In the genomic region with DNA sequence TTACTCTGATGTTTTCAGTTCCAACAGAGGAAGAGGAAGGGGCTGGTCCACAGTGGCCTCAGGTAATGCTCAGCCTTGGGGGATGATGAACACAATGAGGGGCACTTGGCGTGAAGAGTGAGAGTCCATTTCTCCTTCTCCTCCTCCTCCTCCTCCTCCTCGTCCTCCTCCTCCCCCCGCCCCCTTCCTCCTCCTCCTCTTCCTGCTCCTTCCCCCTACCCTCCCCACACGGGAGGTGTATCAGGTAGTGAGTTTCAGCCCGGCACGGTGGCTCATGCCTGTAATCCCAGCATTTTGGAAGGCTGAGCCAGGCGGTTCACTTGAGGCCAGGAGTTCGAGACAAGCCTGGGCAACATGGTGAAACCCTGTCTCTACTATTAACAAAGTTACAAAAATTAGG, we compare ENCODE assay signal across 32 cellular contexts.
"Had no signal": no experiment of that assay in that cellular context is flagged by ENCODE, and none has a peak within 500 bp of the region (broad histone marks: within the 10 kb centered on the region; RNA-seq: fewer than 3 reads in every experiment).

No MANE protein-coding gene starts in this region.

- H3K4me3 ChIP-seq: esophagus squamous epithelium, heart right ventricle, lung, mucosa of descending colon, ovary, prostate gland, sigmoid colon, vagina had no signal

- ATAC-seq: activated CD4-positive, CD25-positive, alpha-beta regulatory T cell treated with anti-CD3 and anti-CD28 coated beads, Interleukin-2, amount 50 U/mL, for 24 hours; heart right ventricle; left lobe of liver; mucosa of descending colon; natural killer cell treated with Interleukin-12 subunit alpha and Interleukin-12 subunit beta and Interleukin-15 and Interleukin-18, amount 100 ng/mL, for 72 hours; stimulated activated naive CD8-positive, alpha-beta T cell treated with anti-CD3 and anti-CD28 coated beads, Interleukin-15, amount 100 ng/mL, for 72 hours had no signal

- H3K36me3 Mint-ChIP-seq: activated naive CD4-positive, alpha-beta T cell treated with anti-CD3 and anti-CD28 coated beads, Interleukin-2, amount 10 ng/mL, durations not matched to agents 7 days and 5 days; activated naive CD8-positive, alpha-beta T cell treated with anti-CD3 and anti-CD28 coated beads, Interleukin-2, amount 10 ng/mL, durations not matched to agents 7 days and 5 days; natural killer cell treated with Interleukin-12 subunit alpha and Interleukin-12 subunit beta and Interleukin-15 and Interleukin-18, amount 100 ng/mL, for 72 hours had no signal

- H3K27me3 ChIP-seq: esophagus squamous epithelium, heart right ventricle, ovary, sigmoid colon, vagina had no signal

- H3K4me3 Mint-ChIP-seq: activated naive CD4-positive, alpha-beta T cell treated with anti-CD3 and anti-CD28 coated beads, Interleukin-2, amount 10 ng/mL, durations not matched to agents 7 days and 5 days; activated naive CD8-positive, alpha-beta T cell treated with anti-CD3 and anti-CD28 coated beads, Interleukin-2, amount 10 ng/mL, durations not matched to agents 7 days and 5 days; activated T-helper 1 cell treated with anti-CD3 and anti-CD28 coated beads, Interleukin-12 subunit alpha, Interleukin-12 subunit beta, Interleukin-2, Interleukin-4 antibody, amounts not matched to agents 30 ng/mL and 10 ng/mL and 1 ng/mL, durations not matched to agents 14 hours and 24 hours and 36 hours; dendritic cell treated with granulocyte-macrophage colony-stimulating factor and Interleukin-4, amounts not matched to agents 40 ng/mL and 50 ng/mL, for 4 days; natural killer cell treated with Interleukin-12 subunit alpha and Interleukin-12 subunit beta and Interleukin-15 and Interleukin-18, amount 100 ng/mL, for 72 hours; stimulated activated effector memory CD8-positive, alpha-beta T cell treated with anti-CD3 and anti-CD28 coated beads, Interleukin-12 subunit alpha, Interleukin-12 subunit beta, amount 100 ng/mL, for 72 hours; stimulated activated naive CD8-positive, alpha-beta T cell treated with anti-CD3 and anti-CD28 coated beads, Interleukin-15, amount 100 ng/mL, for 72 hours; type B pancreatic cell had no signal

- H3K9me3 ChIP-seq: esophagus squamous epithelium, heart right ventricle, mucosa of descending colon, ovary, prostate gland, sigmoid colon, vagina had no signal

- H3K27ac ChIP-seq: epithelial cell of prostate, esophagus squamous epithelium, heart right ventricle, ovary, prostate gland, sigmoid colon, vagina, VCaP had no signal

- H3K4me1 ChIP-seq: prostate gland, vagina had no signal

- H3K9me3 Mint-ChIP-seq: activated naive CD4-positive, alpha-beta T cell treated with anti-CD3 and anti-CD28 coated beads, Interleukin-2, amount 10 ng/mL, durations not matched to agents 7 days and 5 days; activated naive CD8-positive, alpha-beta T cell treated with anti-CD3 and anti-CD28 coated beads, Interleukin-2, amount 10 ng/mL, durations not matched to agents 7 days and 5 days; activated T-helper 1 cell treated with anti-CD3 and anti-CD28 coated beads, Interleukin-12 subunit alpha, Interleukin-12 subunit beta, Interleukin-2, Interleukin-4 antibody, amounts not matched to agents 30 ng/mL and 10 ng/mL and 1 ng/mL, durations not matched to agents 14 hours and 24 hours and 36 hours; dendritic cell treated with granulocyte-macrophage colony-stimulating factor and Interleukin-4, amounts not matched to agents 40 ng/mL and 50 ng/mL, for 4 days; natural killer cell treated with Interleukin-12 subunit alpha and Interleukin-12 subunit beta and Interleukin-15 and Interleukin-18, amount 100 ng/mL, for 72 hours; stimulated activated effector memory CD8-positive, alpha-beta T cell treated with anti-CD3 and anti-CD28 coated beads, Interleukin-12 subunit alpha, Interleukin-12 subunit beta, amount 100 ng/mL, for 72 hours; stimulated activated naive CD8-positive, alpha-beta T cell treated with anti-CD3 and anti-CD28 coated beads, Interleukin-15, amount 100 ng/mL, for 72 hours; type B pancreatic cell had no signal

- DNase-seq: activated CD4-positive, alpha-beta T cell treated with anti-CD3 and anti-CD28 coated beads for 48 hours; activated CD4-positive, alpha-beta T cell treated with anti-CD3 and anti-CD28 coated beads, Interleukin-2, amount 50 U/mL, for 48 hours; activated CD8-positive, alpha-beta memory T cell treated with anti-CD3 and anti-CD28 coated beads for 24 hours; activated effector memory CD4-positive, alpha-beta T cell treated with anti-CD3 and anti-CD28 coated beads, Interleukin-2, amount 50 U/mL, for 16 hours; activated naive CD4-positive, alpha-beta T cell treated with anti-CD3 and anti-CD28 coated beads, Interleukin-2, amount 10 ng/mL, durations not matched to agents 7 days and 5 days; activated naive CD8-positive, alpha-beta T cell treated with anti-CD3 and anti-CD28 coated beads, Interleukin-2, amount 10 ng/mL, durations not matched to agents 7 days and 5 days; amniotic stem cell; central memory CD4-positive, alpha-beta T cell; esophagus squamous epithelium; foreskin melanocyte; heart right ventricle; kidney glomerular epithelial cell; mucosa of descending colon; ovary; retina; sigmoid colon; small intestine; stimulated activated CD4-positive, alpha-beta T cell treated with anti-CD3 and anti-CD28 coated beads, Interleukin-4, amount 100 ng/mL, for 24 hours; stimulated activated naive CD8-positive, alpha-beta T cell treated with anti-CD3 and anti-CD28 coated beads, Interleukin-15, amount 100 ng/mL, for 72 hours; substantia nigra had no signal

- H3K27ac Mint-ChIP-seq: activated naive CD4-positive, alpha-beta T cell treated with anti-CD3 and anti-CD28 coated beads, Interleukin-2, amount 10 ng/mL, durations not matched to agents 7 days and 5 days; activated naive CD8-positive, alpha-beta T cell treated with anti-CD3 and anti-CD28 coated beads, Interleukin-2, amount 10 ng/mL, durations not matched to agents 7 days and 5 days; activated T-helper 1 cell treated with anti-CD3 and anti-CD28 coated beads, Interleukin-12 subunit alpha, Interleukin-12 subunit beta, Interleukin-2, Interleukin-4 antibody, amounts not matched to agents 30 ng/mL and 10 ng/mL and 1 ng/mL, durations not matched to agents 14 hours and 24 hours and 36 hours; dendritic cell treated with granulocyte-macrophage colony-stimulating factor and Interleukin-4, amounts not matched to agents 40 ng/mL and 50 ng/mL, for 4 days; natural killer cell treated with Interleukin-12 subunit alpha and Interleukin-12 subunit beta and Interleukin-15 and Interleukin-18, amount 100 ng/mL, for 72 hours; stimulated activated effector memory CD8-positive, alpha-beta T cell treated with anti-CD3 and anti-CD28 coated beads, Interleukin-12 subunit alpha, Interleukin-12 subunit beta, amount 100 ng/mL, for 72 hours; type B pancreatic cell had no signal

- H3K36me3 ChIP-seq: ovary, prostate gland, sigmoid colon, vagina had no signal

- H3K27me3 Mint-ChIP-seq: activated naive CD8-positive, alpha-beta T cell treated with anti-CD3 and anti-CD28 coated beads, Interleukin-2, amount 10 ng/mL, durations not matched to agents 7 days and 5 days; natural killer cell treated with Interleukin-12 subunit alpha and Interleukin-12 subunit beta and Interleukin-15 and Interleukin-18, amount 100 ng/mL, for 72 hours; stimulated activated naive CD8-positive, alpha-beta T cell treated with anti-CD3 and anti-CD28 coated beads, Interleukin-15, amount 100 ng/mL, for 72 hours; type B pancreatic cell had no signal

- FAIRE-seq: small intestine had no signal
